Comparison of ENCODE assay signal across 6 cellular contexts in genomic region chr10:58903071-58903470, GRCh38.
"Had no signal": no experiment of that assay in that cellular context is flagged by ENCODE, and none has a peak within 500 bp of the region (broad histone marks: within the 10 kb centered on the region; RNA-seq: fewer than 3 reads in every experiment).

No MANE protein-coding gene starts in this region.

- H3K4me3 ChIP-seq: K562 had no signal

- ATAC-seq: HepG2, K562 had no signal

- DNase-seq: IMR-90, KBM-7, KG1 had no signal

- H3K27ac ChIP-seq: HL-60 had no signal
